In the genomic region with DNA sequence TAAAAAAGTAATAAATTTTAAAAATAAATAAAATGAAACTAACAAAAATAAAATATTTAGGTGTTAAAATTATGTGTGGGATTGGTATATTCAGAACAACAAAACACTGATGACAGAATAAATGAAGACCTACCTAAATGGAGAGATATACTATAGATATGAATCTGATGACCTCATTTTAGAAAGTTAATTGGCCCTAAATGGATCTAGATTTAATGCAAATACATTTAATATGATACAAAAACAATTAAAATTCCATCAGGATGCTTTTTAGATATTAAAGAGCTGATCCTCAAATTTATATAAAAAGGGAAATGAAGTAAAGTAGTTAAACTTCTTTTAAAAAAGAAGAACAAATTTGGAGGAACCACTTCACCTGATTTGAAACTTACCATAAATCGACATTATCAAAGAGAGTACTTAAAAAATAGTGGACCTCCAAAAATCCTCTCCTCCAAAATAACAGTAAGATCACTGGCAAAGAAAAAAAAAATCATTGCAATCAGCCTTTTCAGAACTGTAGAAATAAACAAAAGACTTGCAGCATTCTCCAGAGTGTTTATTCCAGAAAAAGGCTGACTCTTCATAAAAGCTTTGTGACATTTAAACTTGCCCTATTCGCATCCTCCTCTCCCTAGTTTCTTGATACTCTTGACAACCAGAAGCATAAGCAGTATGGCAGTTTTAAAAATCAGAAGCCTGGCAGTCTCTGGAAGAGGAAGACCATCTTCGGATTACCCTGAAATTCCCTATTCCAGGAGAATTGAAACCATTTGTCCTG, we compare ENCODE assay signal across 1 cellular context.
TF ChIP-seq lines count a peak whose summit lies in the region.

No MANE protein-coding gene starts in this region.

TF ChIP-seq in K562, 482 proteins besides CTCF, POLR2A, EP300 and RAD21 (continued from another document):
- TF ChIP-seq, protein P1, sequence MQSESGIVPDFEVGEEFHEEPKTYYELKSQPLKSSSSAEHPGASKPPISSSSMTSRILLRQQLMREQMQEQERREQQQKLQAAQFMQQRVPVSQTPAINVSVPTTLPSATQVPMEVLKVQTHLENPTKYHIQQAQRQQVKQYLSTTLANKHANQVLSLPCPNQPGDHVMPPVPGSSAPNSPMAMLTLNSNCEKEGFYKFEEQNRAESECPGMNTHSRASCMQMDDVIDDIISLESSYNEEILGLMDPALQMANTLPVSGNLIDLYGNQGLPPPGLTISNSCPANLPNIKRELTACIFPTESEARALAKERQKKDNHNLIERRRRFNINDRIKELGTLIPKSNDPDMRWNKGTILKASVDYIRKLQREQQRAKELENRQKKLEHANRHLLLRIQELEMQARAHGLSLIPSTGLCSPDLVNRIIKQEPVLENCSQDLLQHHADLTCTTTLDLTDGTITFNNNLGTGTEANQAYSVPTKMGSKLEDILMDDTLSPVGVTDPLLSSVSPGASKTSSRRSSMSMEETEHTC (IDR thresholded peaks at IDR 0.05) = no peak
- no peak for TF ChIP-seq E2F6 (IDR thresholded peaks at IDR 0.05; ENCODE audit: borderline replicate concordance in 1 of 2, extremely low read depth in 1 of 2, insufficient read depth in 1 of 2, insufficient read length in 1 of 2, low read depth in 1 of 2, low read length in 1 of 2, poor library complexity in 1 of 2, severe bottlenecking in 1 of 2)
- no peak for TF ChIP-seq PCBP2 (IDR thresholded peaks at IDR 0.05; ENCODE audit: low read depth, low read length, poor library complexity, severe bottlenecking)
- no peak for TF ChIP-seq IRF2 (CRISPR knock-in tag; IDR thresholded peaks at IDR 0.05)
- no peak for TF ChIP-seq ZNF347 (CRISPR knock-in tag; IDR thresholded peaks at IDR 0.05; ENCODE audit: low read depth)
- TF ChIP-seq MXI1 (IDR thresholded peaks at IDR 0.05; ENCODE audit: low read depth, low read length) = no peak
- no peak for TF ChIP-seq CXXC5 (CRISPR knock-in tag; IDR thresholded peaks at IDR 0.05)
- no peak for TF ChIP-seq MBD1 (CRISPR knock-in tag; IDR thresholded peaks at IDR 0.05)
- TF ChIP-seq SAFB (IDR thresholded peaks at IDR 0.05; ENCODE audit: borderline replicate concordance, low read depth, low read length) = no peak
